Comparison of ENCODE assay signal across 33 cellular contexts in the genomic region with DNA sequence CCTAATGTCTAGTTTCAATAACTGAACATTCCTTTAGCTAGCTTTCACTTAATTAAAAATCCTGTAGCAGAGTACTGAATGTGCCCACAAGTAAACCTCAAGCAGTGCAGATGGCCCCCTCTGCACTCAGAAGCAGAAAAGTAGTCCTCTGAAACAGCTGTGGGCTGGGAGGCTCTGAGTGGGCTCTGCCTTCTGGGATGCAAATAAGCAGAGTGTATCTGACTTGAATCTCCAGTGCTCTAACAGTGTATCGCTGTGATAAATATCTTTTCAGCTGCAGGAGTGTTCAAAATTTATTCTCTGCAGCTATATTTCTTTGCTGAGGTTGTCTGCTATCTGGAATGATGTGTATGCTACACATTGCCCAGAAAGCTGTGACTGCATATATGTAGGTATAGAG. TPM values are rescaled to one million over a fixed set of nuclear protein-coding genes. Genes with fewer than 3 reads are reported as not detected.
"Had no signal": no experiment of that assay in that cellular context is flagged by ENCODE, and none has a peak within 500 bp of the region (broad histone marks: within the 10 kb centered on the region; RNA-seq: fewer than 3 reads in every experiment).

No MANE protein-coding gene starts in this region.

- H3K4me2 ChIP-seq: hepatocyte had no signal

- ATAC-seq: activated CD4-positive, CD25-positive, alpha-beta regulatory T cell treated with anti-CD3 and anti-CD28 coated beads, Interleukin-2, amount 50 U/mL, for 24 hours; activated CD8-positive, alpha-beta T cell treated with anti-CD3 and anti-CD28 coated beads for 36 hours; activated naive CD8-positive, alpha-beta T cell treated with anti-CD3 and anti-CD28 coated beads, Interleukin-2, amount 50 U/mL, for 24 hours; body of pancreas; effector memory CD8-positive, alpha-beta T cell; foreskin keratinocyte; gastrocnemius medialis; heart right ventricle had no signal

- H3K27ac ChIP-seq: adrenal gland, body of pancreas, esophagus muscularis mucosa, foreskin keratinocyte, gastrocnemius medialis, heart right ventricle, hepatocyte, WERI-Rb-1 had no signal

- H2AFZ ChIP-seq: hepatocyte had no signal

- H3K4me1 ChIP-seq: adrenal gland, body of pancreas, esophagus muscularis mucosa, foreskin keratinocyte, gastrocnemius medialis, heart right ventricle had no signal

- H3K79me2 ChIP-seq: hepatocyte had no signal

- H3K27me3 ChIP-seq: adrenal gland, body of pancreas, esophagus muscularis mucosa, foreskin keratinocyte, gastrocnemius medialis, heart right ventricle, hepatocyte had no signal

- H3K9me3 ChIP-seq: adrenal gland, body of pancreas, esophagus muscularis mucosa, gastrocnemius medialis had no signal

- DNase-seq: activated B cell treated with CpG ODN at 0.5 μM for 24 hours; activated CD4-positive, alpha-beta T cell treated with anti-CD3 and anti-CD28 coated beads for 48 hours; activated CD4-positive, alpha-beta T cell treated with anti-CD3 and anti-CD28 coated beads, Interleukin-2, amount 50 U/mL, for 1 hour; activated CD4-positive, alpha-beta T cell treated with anti-CD3 and anti-CD28 coated beads, Interleukin-2, amount 50 U/mL, for 48 hours; activated CD8-positive, alpha-beta memory T cell treated with anti-CD3 and anti-CD28 coated beads for 24 hours; activated CD8-positive, alpha-beta T cell treated with anti-CD3 and anti-CD28 coated beads for 36 hours; activated effector memory CD4-positive, alpha-beta T cell treated with anti-CD3 and anti-CD28 coated beads, Interleukin-2, amount 50 U/mL, for 16 hours; activated naive CD4-positive, alpha-beta T cell treated with anti-CD3 and anti-CD28 coated beads for 36 hours; activated naive CD8-positive, alpha-beta T cell treated with anti-CD3 and anti-CD28 coated beads for 36 hours; activated naive CD8-positive, alpha-beta T cell treated with anti-CD3 and anti-CD28 coated beads, Interleukin-2, amount 50 U/mL, for 24 hours; activated T-cell treated with anti-CD3 and anti-CD28 coated beads, Interleukin-2, amount 50 U/mL, for 1 hour; activated T-cell treated with anti-CD3 and anti-CD28 coated beads, Interleukin-2, amount 50 U/mL, for 48 hours; adrenal gland; amygdala; aorta; body of pancreas; caudate nucleus; cortex of kidney; dermis blood vessel endothelial cell; effector CD4-positive, alpha-beta T cell; effector memory CD8-positive, alpha-beta T cell; erythroblast; foreskin keratinocyte; gastrocnemius medialis; heart right ventricle; T1000; WERI-Rb-1 had no signal

- H3K4me3 ChIP-seq: adrenal gland, body of pancreas, esophagus muscularis mucosa, gastrocnemius medialis, heart right ventricle, hepatocyte had no signal

- H3K36me3 ChIP-seq: adrenal gland, esophagus muscularis mucosa, gastrocnemius medialis, heart right ventricle, WERI-Rb-1 had no signal

RNA-seq across cellular contexts. Expression of a gene that starts 44.8 kb away (rescaled TPM):
- total RNA-seq: activated B cell treated with CpG ODN at 0.5 μM for 24 hours; activated CD8-positive, alpha-beta T cell treated with anti-CD3 and anti-CD28 coated beads for 36 hours; activated naive CD4-positive, alpha-beta T cell treated with anti-CD3 and anti-CD28 coated beads for 36 hours; activated naive CD8-positive, alpha-beta T cell treated with anti-CD3 and anti-CD28 coated beads for 36 hours; activated T-helper 1 cell treated with anti-CD3 and anti-CD28 coated beads, Interleukin-12 subunit alpha, Interleukin-12 subunit beta, Interleukin-2, Interleukin-4 antibody, amounts not matched to agents 30 ng/mL and 10 ng/mL and 1 ng/mL, durations not matched to agents 14 hours and 24 hours and 36 hours; activated T-helper 2 cell treated with anti-CD3 and anti-CD28 coated beads, Interferon-gamma antibody, Interleukin-2, Interleukin-4, amounts not matched to agents 10 μg/mL and 5 μg/mL and 100 μg/mL, durations not matched to agents 14 hours and 24 hours and 36 hours; aorta; chondrocyte; dermis blood vessel endothelial cell; foreskin keratinocyte; gastrocnemius medialis had no signal
- polyA plus RNA-seq: foreskin keratinocyte, heart right ventricle had no signal
